Comparison of ENCODE assay signal across 9 cellular contexts in the genomic region with DNA sequence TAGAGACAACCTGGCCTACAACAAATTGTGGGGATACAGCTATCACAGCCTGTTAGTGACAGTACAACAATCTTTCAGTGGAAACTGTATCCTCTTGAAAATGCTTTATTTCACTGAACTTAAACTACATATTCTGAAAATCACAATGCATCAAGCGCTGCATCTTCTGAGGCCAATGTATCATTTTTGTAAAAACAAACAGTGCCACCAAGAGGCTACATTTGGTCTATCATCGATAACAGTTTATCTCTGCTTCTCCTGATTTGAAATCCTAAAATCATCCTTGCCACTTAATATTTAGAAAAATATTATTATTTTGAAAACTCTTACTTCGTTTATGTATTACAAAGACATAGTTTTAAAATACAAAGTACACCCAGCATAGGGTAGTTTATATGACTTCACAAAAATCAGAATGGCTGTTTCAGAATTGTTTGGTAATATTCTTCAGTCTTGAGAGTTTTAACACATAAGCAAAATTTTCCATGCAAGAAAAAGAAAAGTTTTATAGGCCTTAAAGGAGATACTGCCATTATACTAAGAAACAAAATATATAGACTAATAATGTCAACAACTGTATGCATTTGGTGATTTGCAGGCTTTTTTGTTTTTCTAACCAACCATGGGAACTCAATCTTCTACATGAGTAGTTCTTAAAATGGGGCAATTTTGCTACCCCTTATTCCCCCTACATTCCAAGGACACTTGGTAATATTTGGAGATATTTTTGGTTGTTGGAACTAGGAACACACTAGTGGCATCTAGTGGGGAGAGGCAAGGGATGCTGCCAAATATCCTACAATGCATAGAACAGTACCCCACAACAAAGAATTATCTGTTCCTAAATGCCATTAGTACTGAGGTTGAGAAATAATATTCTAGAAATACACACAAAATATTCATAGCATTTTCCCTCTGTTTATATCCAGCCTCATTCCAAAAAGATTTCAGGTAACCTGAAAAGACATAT. TPM values are rescaled to one million over a fixed set of nuclear protein-coding genes. Genes with fewer than 3 reads are reported as not detected.
DNase-seq lines count a peak whose midpoint lies in the region; ATAC-seq and TF ChIP-seq lines count a peak whose summit lies in the region.
"Had no signal": no experiment of that assay in that cellular context is flagged by ENCODE, and none has a peak within 500 bp of the region (broad histone marks: within the 10 kb centered on the region; RNA-seq: fewer than 3 reads in every experiment).

No MANE protein-coding gene starts in this region.

- no peak overlapping the region for H3K4me2 ChIP-seq in Loucy (ENCODE audit: low read depth, low read length, poor library complexity, severe bottlenecking)
- H3K4me2 ChIP-seq in mesendoderm (ENCODE audit: low read length): no peak overlapping the region

- TF ChIP-seq CTCF in Loucy (conservative IDR thresholded peaks at IDR 0.05; ENCODE audit: low read length): peak; percentile 58
- TF ChIP-seq CTCF in astrocyte of the cerebellum (IDR thresholded peaks at IDR 0.05; ENCODE audit: low read depth, low read length, missing control alignments): peak; percentile 35

- no peak overlapping the region for H3K23ac ChIP-seq in mesendoderm (ENCODE audit: low read length)

- H3K79me2 ChIP-seq in Loucy (ENCODE audit: insufficient read depth, low read length) (no peaks in the 10 kb centered on the region), mesendoderm (ENCODE audit: control insufficient read depth, insufficient read depth, low read length) (no peaks in the 10 kb centered on the region)

- no peaks in the 10 kb centered on the region for H4K20me1 ChIP-seq in Loucy (ENCODE audit: insufficient read depth, low read length, poor library complexity, severe bottlenecking)

- H3K18ac ChIP-seq in mesendoderm (ENCODE audit: low read length): no peak overlapping the region

- ATAC-seq in HG02973 (IDR thresholded peaks at IDR 0.05; ENCODE audit: unreplicated experiment) (no peak), GM19324 (IDR thresholded peaks at IDR 0.05; ENCODE audit: low FRiP score, unreplicated experiment) (no peak)

- H3K4me1 ChIP-seq in Loucy (ENCODE audit: insufficient read depth, low read length, poor library complexity, severe bottlenecking): no peaks in the 10 kb centered on the region
- no peaks in the 10 kb centered on the region for H3K4me1 ChIP-seq in mesendoderm (ENCODE audit: control insufficient read depth, low read depth, low read length)

- H3K4me3 ChIP-seq in Loucy (ENCODE audit: low read length, poor library complexity, severe bottlenecking): no peak overlapping the region
- H3K4me3 ChIP-seq in astrocyte of the cerebellum (ENCODE audit: low read depth, low read length): no peak overlapping the region
- no peak overlapping the region for H3K4me3 ChIP-seq in mesendoderm (ENCODE audit: low read length)

- no peaks in the 10 kb centered on the region for H3K27me3 ChIP-seq in Loucy (ENCODE audit: insufficient read depth, low read length, poor library complexity, severe bottlenecking)
- no peaks in the 10 kb centered on the region for H3K27me3 ChIP-seq in mesendoderm (ENCODE audit: insufficient read depth, low read length, poor library complexity)

- H3K79me1 ChIP-seq in mesendoderm (ENCODE audit: low read length): no peaks in the 10 kb centered on the region

- WGBS in mesendoderm (ENCODE audit: extremely low coverage, insufficient coverage, low lambda C conversion rate): no CpG with 5 or more reads among the region's 3 CpGs

- H3K4ac ChIP-seq in mesendoderm (ENCODE audit: low read depth, low read length): no peak overlapping the region

- H2AFZ ChIP-seq in Loucy (ENCODE audit: low read length): no peak overlapping the region

- no peak overlapping the region for H3K27ac ChIP-seq in mesendoderm (ENCODE audit: low read depth, low read length)

- no peak overlapping the region for H4K5ac ChIP-seq in mesendoderm (ENCODE audit: low read length)

- H4K8ac ChIP-seq in mesendoderm (ENCODE audit: low read depth, low read length): no peak overlapping the region

- H3K56ac ChIP-seq in mesendoderm (ENCODE audit: low read length): no peak overlapping the region

- no peaks in the 10 kb centered on the region for H3K9me3 ChIP-seq in Loucy (ENCODE audit: insufficient read depth, low read depth, low read length)

- in situ Hi-C loops in astrocyte of the cerebellum (cut with HindIII; ENCODE audit: low sequenced_read_pairs): loop anchor here (25.0 kb wide), 1 partner anchor 930 kb away; a partner anchor contains a TSS

- H3K36me3 ChIP-seq in Loucy (ENCODE audit: insufficient read depth, low read length): no peaks in the 10 kb centered on the region
- no peaks in the 10 kb centered on the region for H3K36me3 ChIP-seq in mesendoderm (ENCODE audit: control insufficient read depth, insufficient read depth, low read length)

- H2BK5ac ChIP-seq in mesendoderm (ENCODE audit: low read length): no peak overlapping the region

- H3K9ac ChIP-seq in Loucy (ENCODE audit: low read depth, low read length, poor library complexity, severe bottlenecking) (no peak overlapping the region), mesendoderm (ENCODE audit: low read length) (no peak overlapping the region)

- no peak overlapping the region for H2BK120ac ChIP-seq in mesendoderm (ENCODE audit: low read depth, low read length)

- H3K9me2 ChIP-seq in Loucy (replicated peaks; ENCODE audit: low read depth, low read length): no peaks in the 10 kb centered on the region

- DNase-seq in DMS53 treated with DMSO at 0.1 percent for 48 hours (lab: John Stamatoyannopoulos, UW; ENCODE audit: unreplicated experiment) (peak; percentile 18), astrocyte of the cerebellum (ENCODE audit: low read depth) (peak; percentile 2), mesendoderm (peak; percentile 14), DMS153 treated with DMSO at 0.1 percent for 48 hours (lab: John Stamatoyannopoulos, UW; ENCODE audit: unreplicated experiment) (no peak)
- DNase-seq in activated naive CD4-positive, alpha-beta T cell treated with anti-CD3 and anti-CD28 coated beads, Interleukin-2, amount 50 U/mL, for 16 hours: no peak
- DNase-seq: activated CD4-positive, CD25-positive, alpha-beta regulatory T cell treated with anti-CD3 and anti-CD28 coated beads, Interleukin-2, amount 50 U/mL, for 72 hours had no signal

- H2BK15ac ChIP-seq in mesendoderm (replicated peaks; ENCODE audit: low read depth): no peak overlapping the region

- H3F3A ChIP-seq in Loucy (ENCODE audit: low read depth): no peaks in the 10 kb centered on the region

- no peak overlapping the region for H2AK5ac ChIP-seq in mesendoderm (ENCODE audit: low read length)

RNA-seq across cellular contexts. Expression of a gene that starts 42.3 kb away (rescaled TPM):
- polyA plus RNA-seq in mesendoderm (2013, experiment 1 of 2): 1.4 TPM
- polyA plus RNA-seq in mesendoderm (2013, experiment 2 of 2): 1.5 TPM

Comparison
In these comparisons a context has a peak if more than half of its experiments do, and no peak if none do; other contexts are left out.
1. DNase-seq: peak in DMS53 treated with DMSO at 0.1 percent for 48 hours (single experiment), astrocyte of the cerebellum (single experiment) and mesendoderm (single experiment); none in DMS153 treated with DMSO at 0.1 percent for 48 hours (single experiment) and activated naive CD4-positive, alpha-beta T cell treated with anti-CD3 and anti-CD28 coated beads, Interleukin-2, amount 50 U/mL, for 16 hours (single experiment).